ENCODE assay signal across 8 cellular contexts in genomic region chr6:53794720-53795253, GRCh38. TPM values are rescaled to one million over a fixed set of nuclear protein-coding genes. Genes with fewer than 3 reads are reported as not detected.
DNase-seq lines count a peak whose midpoint lies in the region; ATAC-seq, FAIRE-seq and TF ChIP-seq lines count a peak whose summit lies in the region.

Gene LRRC1 (plus strand): TSS chr6:53795005. CDS start chr6:53795257, 252 bp downstream.

- H3K4me3 ChIP-seq in GM12875 (ENCODE audit: low read depth, low read length) (peak within 1 kb of the TSS; percentile 51), right atrium auricular region (peak within 1 kb of the TSS; percentile 86 to 87)

- TF ChIP-seq CTCF in GM12875 (IDR thresholded peaks at IDR 0.05; ENCODE audit: borderline replicate concordance, insufficient read depth, low read depth, low read length) = no peak
- no peak for TF ChIP-seq CTCF in right atrium auricular region (IDR thresholded peaks at IDR 0.05)

- H3K36me3 ChIP-seq in right atrium auricular region = no peaks in the 10 kb centered on the region

- H3K4me1 ChIP-seq in right atrium auricular region = peaks cover 0 to 22% of the 10 kb centered on the region in 2 donors

- no peaks in the 10 kb centered on the region for H3K9me3 ChIP-seq in right atrium auricular region

- DNase-seq in NCI-H1048 (lab: John Stamatoyannopoulos, UW) (peak; percentile 85), T follicular helper cell (ENCODE audit: low read depth) (peak; percentile 75), right atrium auricular region (ENCODE audit: low spot score) (peak; percentile 89), putamen (ENCODE audit: low spot score) (peak; percentile 89), urothelium cell line (ENCODE audit: low spot score) (peak; percentile 97)

- ATAC-seq in HG02571 (IDR thresholded peaks at IDR 0.05; ENCODE audit: unreplicated experiment) = peak; percentile 72

- H3K27me3 ChIP-seq in right atrium auricular region = no peaks in the 10 kb centered on the region

- H3K27ac ChIP-seq in angular gyrus (ENCODE audit: low read depth, low read length) (peak within 1 kb of the TSS; percentile 58), right atrium auricular region (peak within 1 kb of the TSS; percentile 85)

- peak; percentile 90 for FAIRE-seq in urothelium cell line (lab: Jason Lieb, UNC)

RNA-seq across cellular contexts. Expression of gene LRRC1, which starts in this region (rescaled TPM):
- total RNA-seq in right atrium auricular region = 1 to 10 TPM; 5.3 to 6.1 TPM

Comparison
In these comparisons a context has a peak if more than half of its experiments do, and no peak if none do; other contexts are left out.
1. Peak in every context shown above with its lines: DNase-seq, ATAC-seq, H3K4me3 ChIP-seq and H3K27ac ChIP-seq.